ENCODE assay signal across 2 cellular contexts in the genomic region with DNA sequence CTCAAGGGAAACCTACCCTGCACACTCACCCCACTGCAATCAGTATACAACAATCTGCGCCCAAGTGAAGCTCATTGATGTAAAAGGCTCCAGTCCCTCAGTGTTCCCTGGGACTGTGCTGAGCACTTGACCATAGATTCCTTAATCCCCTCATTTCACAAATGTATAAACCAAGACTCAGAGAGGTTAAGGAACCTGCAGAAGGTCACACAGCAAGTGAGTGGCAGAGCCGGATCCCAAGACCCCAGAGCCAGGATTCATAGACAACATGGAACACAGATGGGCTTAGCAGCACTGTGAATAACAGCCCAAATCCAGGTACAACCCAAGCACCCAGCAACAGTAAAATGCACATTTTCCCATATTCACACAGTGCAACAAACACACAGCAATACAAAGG.
TF ChIP-seq lines count a peak whose summit lies in the region.

No MANE protein-coding gene starts in this region.

TF ChIP-seq in HepG2, 621 proteins besides CTCF, POLR2A, EP300 and RAD21 (continued from another document):
- TF ChIP-seq ZNF768 (CRISPR knock-in tag; IDR thresholded peaks at IDR 0.05): peak; percentile 73; the same call in 1 of the 2 replicates

TF ChIP-seq in K562, 482 proteins besides CTCF, POLR2A, EP300 and RAD21 (continued from another document):
- TF ChIP-seq ZFP36 (IDR thresholded peaks at IDR 0.05; ENCODE audit: low read depth, low read length, partially characterized antibody): peak; percentile 63
- peak; percentile 83 for TF ChIP-seq RBM25 (IDR thresholded peaks at IDR 0.05; ENCODE audit: low read depth, low read length, severe bottlenecking)
